Comparison of ENCODE assay signal across 1 cellular context in genomic region chr16:57471852-57472664, GRCh38.
TF ChIP-seq lines count a peak whose summit lies in the region.

No MANE protein-coding gene starts in this region.

TF ChIP-seq in HepG2, 621 proteins besides CTCF, POLR2A, EP300 and RAD21 (continued from another document and continues in another):
- no peak for TF ChIP-seq ZHX2 (IDR thresholded peaks at IDR 0.05; ENCODE audit: low read depth)
- no peak for TF ChIP-seq ZHX2 (CRISPR knock-in tag; IDR thresholded peaks at IDR 0.05; ENCODE audit: borderline replicate concordance)
- TF ChIP-seq MXI1 (IDR thresholded peaks at IDR 0.05; ENCODE audit: borderline replicate concordance, low read depth, low read length), result peak; percentile 62; the same call in 1 of the 3 replicates
- 0 out of 2 replicates have a peak, but pooled peaks have one; percentile 46 for TF ChIP-seq SP140L (CRISPR knock-in tag; IDR thresholded peaks at IDR 0.05; ENCODE audit: borderline replicate concordance)
- TF ChIP-seq ZSCAN29 (CRISPR knock-in tag; conservative IDR thresholded peaks at IDR 0.05), result no peak
- no peak; the same call in 1 of the 2 replicates for TF ChIP-seq FOXO1 (CRISPR knock-in tag; IDR thresholded peaks at IDR 0.05)
- no peak for TF ChIP-seq SALL2 (CRISPR knock-in tag; IDR thresholded peaks at IDR 0.05)
- TF ChIP-seq FUBP1 (CRISPR knock-in tag; IDR thresholded peaks at IDR 0.05; ENCODE audit: borderline replicate concordance), result 0 out of 2 replicates have a peak, but pooled peaks have one; percentile 67
- TF ChIP-seq FOXC1 (CRISPR knock-in tag; IDR thresholded peaks at IDR 0.05; ENCODE audit: borderline replicate concordance), result no peak
- TF ChIP-seq ZNF234 (CRISPR knock-in tag; conservative IDR thresholded peaks at IDR 0.05), result no peak
- 0 out of 2 replicates have a peak, but pooled peaks have one; percentile 48 for TF ChIP-seq HIVEP1 (CRISPR knock-in tag; IDR thresholded peaks at IDR 0.05)
- TF ChIP-seq ARID2 (CRISPR knock-in tag; IDR thresholded peaks at IDR 0.05; ENCODE audit: borderline replicate concordance), result no peak
- peak in 1 of 2 experiments; percentile 16; a peak in 1 of 4 replicates for TF ChIP-seq KLF16 (CRISPR knock-in tag; IDR thresholded peaks at IDR 0.05)
- peak; percentile 57; the same call in 1 of the 2 replicates for TF ChIP-seq ATF1 (CRISPR knock-in tag; IDR thresholded peaks at IDR 0.05)
- 0 out of 2 replicates have a peak, but pooled peaks have one; percentile 2 for TF ChIP-seq ZNF563 (CRISPR knock-in tag; IDR thresholded peaks at IDR 0.05)
- TF ChIP-seq MLX (CRISPR knock-in tag; IDR thresholded peaks at IDR 0.05), result peak; percentile 70
- TF ChIP-seq FOSL2 (CRISPR knock-in tag; IDR thresholded peaks at IDR 0.05), result peak; percentile 90
- peak; percentile 35; the same call in 1 of the 2 replicates for TF ChIP-seq SKIL (CRISPR knock-in tag; IDR thresholded peaks at IDR 0.05; ENCODE audit: borderline replicate concordance)
- TF ChIP-seq GPBP1L1 (CRISPR knock-in tag; IDR thresholded peaks at IDR 0.05), result no peak
- no peak for TF ChIP-seq SOX13 (IDR thresholded peaks at IDR 0.05)
- peak; percentile 58 to 59; a peak in 2 of 4 replicates for TF ChIP-seq SOX13 (CRISPR knock-in tag; conservative IDR thresholded peaks at IDR 0.05 in 1 of 2, IDR thresholded peaks at IDR 0.05 in 1 of 2)
- TF ChIP-seq GABPB1 (CRISPR knock-in tag; IDR thresholded peaks at IDR 0.05), result no peak; the same call in 1 of the 2 replicates
- no peak; the same call in 1 of the 2 replicates for TF ChIP-seq JUN (CRISPR knock-in tag; IDR thresholded peaks at IDR 0.05)
- TF ChIP-seq SIX1 (CRISPR knock-in tag; IDR thresholded peaks at IDR 0.05; ENCODE audit: borderline replicate concordance), result peak; percentile 60; the same call in 1 of the 2 replicates
- TF ChIP-seq ZFY (CRISPR knock-in tag; IDR thresholded peaks at IDR 0.05), result peak; percentile 39; the same call in 1 of the 2 replicates
- no peak for TF ChIP-seq CENPBD1 (CRISPR knock-in tag; IDR thresholded peaks at IDR 0.05; ENCODE audit: borderline replicate concordance, low read depth)
- TF ChIP-seq CENPT (CRISPR knock-in tag; IDR thresholded peaks at IDR 0.05; ENCODE audit: low read depth), result no peak
- TF ChIP-seq ZNF800 (CRISPR knock-in tag; IDR thresholded peaks at IDR 0.05), result peak; percentile 80; the same call in 1 of the 2 replicates
- no peak for TF ChIP-seq ZNF318 (CRISPR knock-in tag; IDR thresholded peaks at IDR 0.05)
- TF ChIP-seq NR2C2 (CRISPR knock-in tag; IDR thresholded peaks at IDR 0.05; ENCODE audit: borderline replicate concordance), result peak; percentile 32; the same call in 1 of the 2 replicates
- TF ChIP-seq ZNF331 (CRISPR knock-in tag; IDR thresholded peaks at IDR 0.05), result no peak; the same call in 1 of the 2 replicates
